ENCODE assay signal across 13 cellular contexts in genomic region chr4:15007201-15007600, GRCh38. TPM values are rescaled to one million over a fixed set of nuclear protein-coding genes. Genes with fewer than 3 reads are reported as not detected.
DNase-seq lines count a peak whose midpoint lies in the region; ATAC-seq and TF ChIP-seq lines count a peak whose summit lies in the region.
"Had no signal": no experiment of that assay in that cellular context is flagged by ENCODE, and none has a peak within 500 bp of the region (broad histone marks: within the 10 kb centered on the region; RNA-seq: fewer than 3 reads in every experiment).

No MANE protein-coding gene starts in this region.

- DNase-seq in GM06990 (ENCODE audit: extremely low read depth, insufficient read length) (no peak), choroid plexus epithelial cell (ENCODE audit: low read depth) (no peak), RPMI8226 (no peak), natural killer cell (no peak), testis (no peak), medulla oblongata (ENCODE audit: extremely low spot score) (no peak)
- DNase-seq: activated CD4-positive, alpha-beta T cell treated with anti-CD3 and anti-CD28 coated beads, Interleukin-2, amount 50 U/mL, for 4 hours; activated gamma-delta T cell; GDM1 had no signal

- no peaks in the 10 kb centered on the region for H3K9me2 ChIP-seq in neural cell (ENCODE audit: insufficient read depth, low read length)

- H3K36me3 Mint-ChIP-seq in natural killer cell, result no peaks in the 10 kb centered on the region

- no peak for TF ChIP-seq RAD21 in neural cell (conservative IDR thresholded peaks at IDR 0.05)

- TF ChIP-seq CTCF in GM06990 (IDR thresholded peaks at IDR 0.05; ENCODE audit: insufficient read depth, low read length, poor library complexity, severe bottlenecking) (no peak), KMS-11 (conservative IDR thresholded peaks at IDR 0.05; ENCODE audit: low read depth, low read length) (no peak), choroid plexus epithelial cell (conservative IDR thresholded peaks at IDR 0.05; ENCODE audit: low read depth, low read length) (no peak), neural cell (IDR thresholded peaks at IDR 0.05; ENCODE audit: poor library complexity, severe bottlenecking) (no peak), natural killer cell (IDR thresholded peaks at IDR 0.05) (no peak), testis (IDR thresholded peaks at IDR 0.05) (no peak)

- H3K4me1 Mint-ChIP-seq in natural killer cell, result peaks cover 22 to 24% of the 10 kb centered on the region in 2 donors

- H4K20me1 ChIP-seq in KMS-11 (ENCODE audit: insufficient read depth) (peaks cover 35% of the 10 kb centered on the region; the same call in 1 of the 2 replicates), neural cell (ENCODE audit: insufficient read depth) (no peaks in the 10 kb centered on the region)

- H3K27ac ChIP-seq in KMS-11 (peak overlapping the region; percentile 98), neural cell (ENCODE audit: low read length) (no peak overlapping the region), testis (peak overlapping the region in 1 of 2 donors; percentile 52)
- H3K27ac ChIP-seq: epithelial cell of prostate had no signal

- no peak for TF ChIP-seq POLR2A in testis (IDR thresholded peaks at IDR 0.05)

- H3F3A ChIP-seq in neural cell (ENCODE audit: insufficient read depth, low read length, poor library complexity, severe bottlenecking), result no peaks in the 10 kb centered on the region

- no peak overlapping the region for H3K27ac Mint-ChIP-seq in natural killer cell

- TF ChIP-seq EP300 in neural cell (conservative IDR thresholded peaks at IDR 0.05; ENCODE audit: poor library complexity, severe bottlenecking), result no peak

- H3K9me3 Mint-ChIP-seq in natural killer cell, result no peaks in the 10 kb centered on the region

- H3K27me3 ChIP-seq in GM06990 (replicated peaks; ENCODE audit: control insufficient read depth, insufficient read depth, low read length) (no peaks in the 10 kb centered on the region), KMS-11 (ENCODE audit: insufficient read depth, low read depth) (no peaks in the 10 kb centered on the region), neural cell (ENCODE audit: insufficient read depth, low read depth, low read length) (no peaks in the 10 kb centered on the region), testis (no peaks in the 10 kb centered on the region)

- H3K36me3 ChIP-seq in GM06990 (ENCODE audit: control insufficient read depth, insufficient read depth, low read length), result no peaks in the 10 kb centered on the region; the same call in 1 of the 2 replicates
- H3K36me3 ChIP-seq in KMS-11 (ENCODE audit: insufficient read depth), result peaks cover 4% of the 10 kb centered on the region; the same call in 1 of the 2 replicates
- no peaks in the 10 kb centered on the region for H3K36me3 ChIP-seq in neural cell (ENCODE audit: insufficient read depth, low read length)
- no peaks in the 10 kb centered on the region for H3K36me3 ChIP-seq in testis (ENCODE audit: low read depth, missing control alignments)

- 66 to 76% methylated on average over 6 of the region's 6 CpGs for WGBS in testis, 2 donors

- H3K4me3 ChIP-seq in GM06990 (replicated peaks; ENCODE audit: low read depth, low read length) (peak overlapping the region; percentile 22), KMS-11 (IDR thresholded peaks at IDR 0.05; ENCODE audit: insufficient read depth, low read depth, low read length) (peak overlapping the region; percentile 19), choroid plexus epithelial cell (ENCODE audit: low read depth, low read length) (peak overlapping the region; percentile 85), neural cell (ENCODE audit: low read length) (peak overlapping the region; percentile 93), testis (no peak overlapping the region)
- H3K4me3 ChIP-seq: lung had no signal

- H3K4me1 ChIP-seq in KMS-11 (ENCODE audit: low read depth, poor library complexity, severe bottlenecking), result peaks cover 29% of the 10 kb centered on the region
- peaks cover 12% of the 10 kb centered on the region for H3K4me1 ChIP-seq in testis

- H3K4me2 ChIP-seq in KMS-11 (peak overlapping the region; percentile 89), neural cell (ENCODE audit: low read length) (no peak overlapping the region)

- H3K79me2 ChIP-seq in KMS-11 (ENCODE audit: insufficient read depth, low read depth) (peaks cover 83% of the 10 kb centered on the region), neural cell (replicated peaks; ENCODE audit: insufficient read depth, low read length) (peaks cover 40% of the 10 kb centered on the region)

- H2AFZ ChIP-seq in KMS-11 (ENCODE audit: low read depth) (no peak overlapping the region), neural cell (ENCODE audit: low read depth, low read length) (no peak overlapping the region)

- no peaks in the 10 kb centered on the region for H3K27me3 Mint-ChIP-seq in natural killer cell (ENCODE audit: low read depth in 2 of 2)

- no peak for ATAC-seq in natural killer cell

- H3K9ac ChIP-seq in KMS-11 (peak overlapping the region; percentile 98), neural cell (ENCODE audit: low read length) (no peak overlapping the region)

- intact Hi-C loops in natural killer cell (cut with micrococcal nuclease), result loop anchor here (10.0 kb wide), 3 partner anchors 748 to 1352 kb away; partner anchors contain the start of gene TAPT1
- intact Hi-C loops in testis (cut with DNase I; ENCODE audit: low total_unique reads), result no loop called here

- H3K9me3 ChIP-seq in neural cell (ENCODE audit: low read length) (no peaks in the 10 kb centered on the region), testis (no peaks in the 10 kb centered on the region)

- no peak overlapping the region for H3K4me3 Mint-ChIP-seq in natural killer cell

TF ChIP-seq in neural cell, 6 proteins besides CTCF, POLR2A, EP300 and RAD21:
- TF ChIP-seq EZH2 (IDR thresholded peaks at IDR 0.05; ENCODE audit: borderline replicate concordance, insufficient read depth, low read length, poor library complexity, severe bottlenecking), result no peak
- TF ChIP-seq POLR2AphosphoS5 (IDR thresholded peaks at IDR 0.05), result no peak
- TF ChIP-seq MXI1 (conservative IDR thresholded peaks at IDR 0.05; ENCODE audit: poor library complexity, severe bottlenecking), result no peak
- no peak for TF ChIP-seq REST (IDR thresholded peaks at IDR 0.05; ENCODE audit: borderline replicate concordance)
- no peak for TF ChIP-seq SMC3 (conservative IDR thresholded peaks at IDR 0.05; ENCODE audit: poor library complexity)
- no peak for TF ChIP-seq TAF1 (IDR thresholded peaks at IDR 0.05; ENCODE audit: low read depth)

RNA-seq across cellular contexts. Expression of gene CPEB2, which starts 4.9 kb away (rescaled TPM):
- 8.6 and 12.4 TPM in 2 replicates for polyA plus RNA-seq in neural cell
- polyA minus RNA-seq in neural cell, result 25.8 and 29.4 TPM in 2 replicates
- 10 to 100 TPM; 24.7 to 32.5 (median 29.0) TPM for total RNA-seq in natural killer cell
- 10 to 100 TPM; 76.6 to 95.6 TPM for total RNA-seq in testis
- 93.6 TPM for polyA plus RNA-seq in testis (ENCODE audit: insufficient read depth, low read depth, low replicate concordance)

Comparison
In these comparisons a context has a peak if more than half of its experiments do, and no peak if none do; other contexts are left out.
1. H3K4me3 ChIP-seq: peak in GM06990 (single experiment), KMS-11 (single experiment), choroid plexus epithelial cell (single experiment) and neural cell (single experiment); none in testis (0 of 2).